ENCODE assay signal across 17 cellular contexts in the genomic region with DNA sequence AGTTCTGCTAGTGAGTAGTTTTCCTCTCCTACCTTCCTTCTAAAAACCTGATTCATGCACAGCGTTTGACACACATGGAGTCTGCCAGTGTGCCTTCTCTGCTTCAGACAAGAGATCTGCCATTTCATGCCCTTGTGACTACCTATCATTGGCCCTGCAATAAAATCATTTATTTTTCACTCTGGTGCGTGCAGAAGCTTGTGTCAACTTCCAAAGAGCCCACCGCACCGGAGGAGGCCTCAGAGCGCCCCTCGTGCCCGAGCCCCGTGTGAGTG. TPM values are rescaled to one million over a fixed set of nuclear protein-coding genes. Genes with fewer than 3 reads are reported as not detected.
DNase-seq lines count a peak whose midpoint lies in the region; ATAC-seq, FAIRE-seq and TF ChIP-seq lines count a peak whose summit lies in the region.
"Had no signal": no experiment of that assay in that cellular context is flagged by ENCODE, and none has a peak within 500 bp of the region (broad histone marks: within the 10 kb centered on the region; RNA-seq: fewer than 3 reads in every experiment).

No MANE protein-coding gene starts in this region.

- intact Hi-C loops in HepG2 (cut with micrococcal nuclease; ENCODE audit: unreplicated experiment), result no loop called here
- intact Hi-C loops in right lobe of liver (cut with DNase I), result loop anchor here in 1 of 2 donors (10.0 kb wide), 1 partner anchor 45 kb away; no protein-coding TSS in a partner anchor
- intact Hi-C loops in activated T-helper 1 cell treated with anti-CD3 and anti-CD28 coated beads, Interleukin-12 subunit alpha, Interleukin-12 subunit beta, Interleukin-2, Interleukin-4 antibody, amounts not matched to agents 30 ng/mL and 10 ng/mL and 1 ng/mL, durations not matched to agents 14 hours and 24 hours and 36 hours (cut with micrococcal nuclease), result loop anchor here (10.0 kb wide), 1 partner anchor 1405 kb away; the partner anchor contains the start of gene HNRNPAB

- no peak overlapping the region for H2BK15ac ChIP-seq in mesenchymal stem cell (ENCODE audit: low read depth, poor library complexity, severe bottlenecking)

- H3K9ac ChIP-seq in HepG2 (ENCODE audit: insufficient read depth, low read depth, low read length), result no peak overlapping the region
- no peak overlapping the region for H3K9ac ChIP-seq in mesenchymal stem cell (ENCODE audit: low read length)
- H3K9ac ChIP-seq: BLaER1 had no signal

- CTCF ChIA-PET in HepG2 (lab: Yijun Ruan, JAX; ENCODE audit: low intra/inter-chr PET ratio, low total read pairs), result no interaction called here

- H3K79me2 ChIP-seq in HepG2 (ENCODE audit: insufficient read depth, low read length), result no peaks in the 10 kb centered on the region

- TF ChIP-seq RAD21 in HepG2 (CRISPR knock-in tag; IDR thresholded peaks at IDR 0.05), result no peak

- no peak overlapping the region for H3K27ac ChIP-seq in HepG2 (ENCODE audit: extremely low read length, insufficient read depth, low read length)
- no peak overlapping the region for H3K27ac ChIP-seq in right lobe of liver
- no peak overlapping the region for H3K27ac ChIP-seq in mesenchymal stem cell (ENCODE audit: low read length, poor library complexity, severe bottlenecking)
- no peak overlapping the region for H3K27ac ChIP-seq in tibial nerve
- H3K27ac ChIP-seq: BLaER1 had no signal

- peak overlapping the region; percentile 19 for H3K4me3 Mint-ChIP-seq in activated T-helper 1 cell treated with anti-CD3 and anti-CD28 coated beads, Interleukin-12 subunit alpha, Interleukin-12 subunit beta, Interleukin-2, Interleukin-4 antibody, amounts not matched to agents 30 ng/mL and 10 ng/mL and 1 ng/mL, durations not matched to agents 14 hours and 24 hours and 36 hours
- H3K4me3 Mint-ChIP-seq in type B pancreatic cell, result peak overlapping the region; percentile 1
- H3K4me3 Mint-ChIP-seq: stimulated activated memory B cell treated with anti-CD40 and anti-IgM and Interleukin-4, amounts not matched to agents 10 μg/mL and 1 μg/mL and 100 μg/mL, for 72 hours had no signal

- no peak overlapping the region for H3K4ac ChIP-seq in mesenchymal stem cell (ENCODE audit: low read depth in 1 of 2, low read length in 2 of 2)

- H2BK12ac ChIP-seq in mesenchymal stem cell (ENCODE audit: low read length in 2 of 2), result no peak overlapping the region

- H2BK120ac ChIP-seq in mesenchymal stem cell (ENCODE audit: low read depth, low read length), result no peak overlapping the region

- H3K27me3 Mint-ChIP-seq in activated T-helper 1 cell treated with anti-CD3 and anti-CD28 coated beads, Interleukin-12 subunit alpha, Interleukin-12 subunit beta, Interleukin-2, Interleukin-4 antibody, amounts not matched to agents 30 ng/mL and 10 ng/mL and 1 ng/mL, durations not matched to agents 14 hours and 24 hours and 36 hours (ENCODE audit: insufficient read depth), result no peaks in the 10 kb centered on the region
- H3K27me3 Mint-ChIP-seq in type B pancreatic cell, result no peaks in the 10 kb centered on the region
- H3K27me3 Mint-ChIP-seq: stimulated activated memory B cell treated with anti-CD40 and anti-IgM and Interleukin-4, amounts not matched to agents 10 μg/mL and 1 μg/mL and 100 μg/mL, for 72 hours had no signal

- H2AK5ac ChIP-seq in mesenchymal stem cell (ENCODE audit: low read length, severe bottlenecking), result no peak overlapping the region

- H3K4me1 ChIP-seq in HepG2 (ENCODE audit: insufficient read depth, low read length), result peaks cover 35% of the 10 kb centered on the region
- peaks cover 0 to 21% (median 0%) of the 10 kb centered on the region in 4 donors for H3K4me1 ChIP-seq in right lobe of liver
- peaks cover 6% of the 10 kb centered on the region for H3K4me1 ChIP-seq in mesenchymal stem cell (ENCODE audit: control insufficient read depth, insufficient read depth, low read depth, low read length)
- peaks cover 0 to 34% (median 2%) of the 10 kb centered on the region in 4 donors for H3K4me1 ChIP-seq in tibial nerve

- DNase-seq in HepG2 (ENCODE audit: low spot score) (no peak), right lobe of liver (no peak), mesenchymal stem cell (no peak), type B pancreatic cell (ENCODE audit: extremely low spot score, unreplicated experiment) (no peak), tibial nerve (ENCODE audit: low spot score in 2 of 2) (no peak), RKO (ENCODE audit: low spot score) (no peak)
- DNase-seq in activated T-helper 1 cell treated with anti-CD3 and anti-CD28 coated beads, Interleukin-12 subunit alpha, Interleukin-12 subunit beta, Interleukin-2, Interleukin-4 antibody, amounts not matched to agents 30 ng/mL and 10 ng/mL and 1 ng/mL, durations not matched to agents 14 hours and 24 hours and 36 hours (ENCODE audit: low spot score), result no peak
- DNase-seq in stimulated activated CD4-positive, alpha-beta T cell treated with anti-CD3 and anti-CD28 coated beads, Interleukin-4, amount 100 ng/mL, for 24 hours, result no peak
- DNase-seq: activated CD4-positive, alpha-beta T cell treated with anti-CD3 and anti-CD28 coated beads, Interleukin-2, amount 50 U/mL, for 4 hours; midbrain; MV-4-11; NCI-H2227 treated with DMSO at 0.1 percent for 48 hours; retina; stimulated activated CD4-positive, alpha-beta T cell treated with anti-CD3 and anti-CD28 coated beads, Interleukin-2, amount 100 ng/mL, for 48 hours had no signal

- WGBS in HepG2 (ENCODE audit: low lambda C conversion rate), result over 99% methylated on average over 8 of the region's 8 CpGs
- WGBS in right lobe of liver (ENCODE audit: insufficient coverage, low coverage, low lambda C conversion rate, missing lambda C conversion rate), result 88% methylated on average over 8 of the region's 8 CpGs
- WGBS in mesenchymal stem cell, result 87% methylated on average over 8 of the region's 8 CpGs
- 75 to 77% methylated on average over 8 of the region's 8 CpGs for WGBS in tibial nerve, 2 donors

- FAIRE-seq in HepG2 (lab: Jason Lieb, UNC), result no peak

- in situ Hi-C loops in HepG2 (cut with HindIII; ENCODE audit: extremely low pct_ligation_motif_present, low pct_unique_long_range_greater_than_20kb), result no loop called here

- H2BK5ac ChIP-seq in mesenchymal stem cell (ENCODE audit: low read depth, low read length, poor library complexity, severe bottlenecking), result no peak overlapping the region

- H3K27ac Mint-ChIP-seq in activated T-helper 1 cell treated with anti-CD3 and anti-CD28 coated beads, Interleukin-12 subunit alpha, Interleukin-12 subunit beta, Interleukin-2, Interleukin-4 antibody, amounts not matched to agents 30 ng/mL and 10 ng/mL and 1 ng/mL, durations not matched to agents 14 hours and 24 hours and 36 hours, result peak overlapping the region; percentile 60
- peak overlapping the region; percentile 68 for H3K27ac Mint-ChIP-seq in type B pancreatic cell
- H3K27ac Mint-ChIP-seq: stimulated activated memory B cell treated with anti-CD40 and anti-IgM and Interleukin-4, amounts not matched to agents 10 μg/mL and 1 μg/mL and 100 μg/mL, for 72 hours had no signal

- no peak for ATAC-seq in HepG2
- ATAC-seq in right lobe of liver, result no peak
- ATAC-seq: stimulated activated memory B cell treated with anti-CD40 and anti-IgM and Interleukin-4, amounts not matched to agents 10 μg/mL and 1 μg/mL and 100 μg/mL, for 72 hours had no signal

- peaks cover 2% of the 10 kb centered on the region for H3K79me1 ChIP-seq in mesenchymal stem cell (replicated peaks; ENCODE audit: low read length, poor library complexity, severe bottlenecking)

- TF ChIP-seq EP300 in HepG2 (IDR thresholded peaks at IDR 0.05; ENCODE audit: low read depth in 2 of 2, low read length in 2 of 2) (no peak), HepG2 (CRISPR knock-in tag; IDR thresholded peaks at IDR 0.05; ENCODE audit: borderline replicate concordance) (no peak), tibial nerve (IDR thresholded peaks at IDR 0.05) (no peak)

- peaks cover 36% of the 10 kb centered on the region for H4K20me1 ChIP-seq in HepG2 (ENCODE audit: insufficient read depth, low read length)

- H3K9me3 ChIP-seq in HepG2 (ENCODE audit: low read length) (no peaks in the 10 kb centered on the region), right lobe of liver (no peaks in the 10 kb centered on the region), mesenchymal stem cell (ENCODE audit: control insufficient read depth, low read length) (no peaks in the 10 kb centered on the region), tibial nerve (no peaks in the 10 kb centered on the region)
- H3K9me3 ChIP-seq: adrenal gland, BLaER1 had no signal

- H3K36me3 ChIP-seq in HepG2 (replicated peaks in 1 of 2; ENCODE audit: control insufficient read depth in 1 of 2, insufficient read depth in 2 of 2, low read length in 2 of 2) (peaks cover 11 to 86% of the 10 kb centered on the region in 2 experiments), right lobe of liver (peaks cover 19 to 63% (median 41%) of the 10 kb centered on the region in 4 donors), mesenchymal stem cell (ENCODE audit: control insufficient read depth in 1 of 2, insufficient read depth in 2 of 2, low read depth in 1 of 2, low read length in 2 of 2) (peaks cover 73 to 86% of the 10 kb centered on the region in 2 experiments), tibial nerve (peaks cover 0 to 100% (median 19%) of the 10 kb centered on the region in 3 donors)

- H3K9me3 Mint-ChIP-seq in activated T-helper 1 cell treated with anti-CD3 and anti-CD28 coated beads, Interleukin-12 subunit alpha, Interleukin-12 subunit beta, Interleukin-2, Interleukin-4 antibody, amounts not matched to agents 30 ng/mL and 10 ng/mL and 1 ng/mL, durations not matched to agents 14 hours and 24 hours and 36 hours, result no peaks in the 10 kb centered on the region
- H3K9me3 Mint-ChIP-seq in type B pancreatic cell, result no peaks in the 10 kb centered on the region
- H3K9me3 Mint-ChIP-seq: stimulated activated memory B cell treated with anti-CD40 and anti-IgM and Interleukin-4, amounts not matched to agents 10 μg/mL and 1 μg/mL and 100 μg/mL, for 72 hours had no signal

- H3K27me3 ChIP-seq in HepG2 (ENCODE audit: control insufficient read depth in 1 of 2, insufficient read depth in 2 of 2, low read length in 2 of 2), result no peaks in the 10 kb centered on the region
- no peaks in the 10 kb centered on the region for H3K27me3 ChIP-seq in right lobe of liver
- H3K27me3 ChIP-seq in mesenchymal stem cell (ENCODE audit: control insufficient read depth in 1 of 2, insufficient read depth in 1 of 2, low read length in 2 of 2), result no peaks in the 10 kb centered on the region
- H3K27me3 ChIP-seq in tibial nerve, result no peaks in the 10 kb centered on the region
- H3K27me3 ChIP-seq: adrenal gland, BLaER1 had no signal

- H3K36me3 Mint-ChIP-seq in activated T-helper 1 cell treated with anti-CD3 and anti-CD28 coated beads, Interleukin-12 subunit alpha, Interleukin-12 subunit beta, Interleukin-2, Interleukin-4 antibody, amounts not matched to agents 30 ng/mL and 10 ng/mL and 1 ng/mL, durations not matched to agents 14 hours and 24 hours and 36 hours (ENCODE audit: low read depth), result peaks cover 53% of the 10 kb centered on the region
- peaks cover 43% of the 10 kb centered on the region for H3K36me3 Mint-ChIP-seq in type B pancreatic cell

- no peak overlapping the region for H2AFZ ChIP-seq in HepG2 (ENCODE audit: low read length)
- no peak overlapping the region for H2AFZ ChIP-seq in mesenchymal stem cell (ENCODE audit: low read depth, low read length)

- BruUV-seq in HepG2 (replicated peaks; lab: Mats Ljungman, UMichigan), result no TSS peak

- no peak overlapping the region for H4K91ac ChIP-seq in mesenchymal stem cell (ENCODE audit: low read length)

- TF ChIP-seq POLR2A in HepG2 (IDR thresholded peaks at IDR 0.05; ENCODE audit: insufficient read depth in 1 of 2, low read depth in 2 of 2, low read length in 2 of 2), result peak in 1 of 2 experiments; percentile 53; a peak in 1 of 4 replicates
- TF ChIP-seq POLR2A in right lobe of liver (IDR thresholded peaks at IDR 0.05), result no peak
- no peak for TF ChIP-seq POLR2A in tibial nerve (IDR thresholded peaks at IDR 0.05)

- POLR2A ChIA-PET in HepG2 (lab: Yijun Ruan, JAX), result interaction anchor here (0.6 to 4.6 kb wide), 4 partner anchors 9 to 14 kb away, joined by 3 to 29 read pairs (median 12); partner anchors contain the start of gene HNRNPH1

- TF ChIP-seq CTCF in HepG2 (CRISPR knock-in tag; IDR thresholded peaks at IDR 0.05) (no peak), right lobe of liver (IDR thresholded peaks at IDR 0.05) (no peak), type B pancreatic cell (conservative IDR thresholded peaks at IDR 0.05) (no peak), tibial nerve (IDR thresholded peaks at IDR 0.05) (no peak)

- no peak overlapping the region for H3K14ac ChIP-seq in mesenchymal stem cell (ENCODE audit: low read length in 2 of 2)

- H4K8ac ChIP-seq in mesenchymal stem cell (ENCODE audit: low read length), result peak overlapping the region; percentile 19

- H3K4me1 Mint-ChIP-seq in activated T-helper 1 cell treated with anti-CD3 and anti-CD28 coated beads, Interleukin-12 subunit alpha, Interleukin-12 subunit beta, Interleukin-2, Interleukin-4 antibody, amounts not matched to agents 30 ng/mL and 10 ng/mL and 1 ng/mL, durations not matched to agents 14 hours and 24 hours and 36 hours (ENCODE audit: low read depth), result peaks cover 56% of the 10 kb centered on the region
- peaks cover 36% of the 10 kb centered on the region for H3K4me1 Mint-ChIP-seq in type B pancreatic cell (ENCODE audit: unreplicated experiment)

- no peak overlapping the region for H3K18ac ChIP-seq in mesenchymal stem cell (ENCODE audit: low read depth in 1 of 2, low read length in 2 of 2)

- no peak overlapping the region for H3K23ac ChIP-seq in mesenchymal stem cell (ENCODE audit: low read length in 2 of 2)

- H3K4me2 ChIP-seq in HepG2 (ENCODE audit: low read depth, low read length), result no peak overlapping the region
- no peak overlapping the region for H3K4me2 ChIP-seq in mesenchymal stem cell (ENCODE audit: low read length, poor library complexity, severe bottlenecking)
- H3K4me2 ChIP-seq: BLaER1 had no signal

- H3K4me3 ChIP-seq in HepG2 (replicated peaks in 1 of 3; ENCODE audit: insufficient read depth in 1 of 3, low read depth in 2 of 3, low read length in 3 of 3) (no peak overlapping the region), right lobe of liver (no peak overlapping the region), mesenchymal stem cell (ENCODE audit: insufficient read depth in 1 of 2, low read depth in 1 of 2, low read length in 2 of 2) (no peak overlapping the region), tibial nerve (no peak overlapping the region)
- H3K4me3 ChIP-seq: adrenal gland, BLaER1 had no signal

RNA-seq across cellular contexts. Expression of gene HNRNPH1, which starts 13.7 kb away (rescaled TPM):
- total RNA-seq in HepG2 (2016; rRNA removed; fragmentation: Illumina TruSeq; extraction: Trizol), result 807 and 1,064 TPM in 2 replicates
- 62.0 and 74.9 TPM in 2 replicates for total RNA-seq in HepG2 (2016; cell fraction: cytosol; rRNA removed; fragmentation: Illumina TruSeq; extraction: Trizol; ENCODE audit: low read depth)
- 774 and 1,069 TPM in 2 replicates for total RNA-seq in HepG2 (2016; cell fraction: insoluble cytoplasmic fraction; rRNA removed; fragmentation: Illumina TruSeq; extraction: Trizol)
- 140 and 164 TPM in 2 replicates for total RNA-seq in HepG2 (2016; cell fraction: membrane; rRNA removed; fragmentation: Illumina TruSeq; extraction: Trizol)
- total RNA-seq in HepG2 (2016; cell fraction: nucleus; rRNA removed; fragmentation: Illumina TruSeq; extraction: Trizol), result 1,562 and 1,725 TPM in 2 replicates
- 329 and 382 TPM in 2 replicates for polyA plus RNA-seq in HepG2 (2011; rRNA removed)
- 90.5 and 96.7 TPM in 2 replicates for polyA plus RNA-seq in HepG2 (2011; cell fraction: cytosol; rRNA removed)
- 1,180 and 1,349 TPM in 2 replicates for polyA plus RNA-seq in HepG2 (2011; cell fraction: nucleus; rRNA removed)
- 483 and 590 TPM in 2 replicates for polyA plus RNA-seq in HepG2 (2012)
- polyA plus RNA-seq in HepG2 (2016; cell fraction: cytosol; fragmentation: Illumina TruSeq; extraction: Trizol; ENCODE audit: low read depth), result 35.6 TPM in 2 replicates
- polyA plus RNA-seq in HepG2 (2016; cell fraction: insoluble cytoplasmic fraction; fragmentation: Illumina TruSeq; extraction: Trizol; ENCODE audit: low read depth), result 527 and 548 TPM in 2 replicates
- 79.3 and 80.3 TPM in 2 replicates for polyA plus RNA-seq in HepG2 (2016; cell fraction: membrane; fragmentation: Illumina TruSeq; extraction: Trizol; ENCODE audit: low read depth)
- polyA plus RNA-seq in HepG2 (2016; cell fraction: nucleus; fragmentation: Illumina TruSeq; extraction: Trizol; ENCODE audit: insufficient read depth, low read depth), result 2,398 and 2,412 TPM in 2 replicates
- 416 and 431 TPM in 2 replicates for polyA minus RNA-seq in HepG2 (2011; rRNA and poly(A)+ RNA removed; ENCODE audit: low replicate concordance)
- 259 and 342 TPM in 2 replicates for polyA minus RNA-seq in HepG2 (2011; cell fraction: cytosol; rRNA and poly(A)+ RNA removed)
- 3,243 and 3,756 TPM in 2 replicates for polyA minus RNA-seq in HepG2 (2011; cell fraction: nucleus; rRNA and poly(A)+ RNA removed)
- 100 to 1,000 TPM; 140 to 305 (median 219) TPM for total RNA-seq in right lobe of liver
- 987 and 1,028 TPM in 2 replicates for total RNA-seq in activated T-helper 1 cell treated with anti-CD3 and anti-CD28 coated beads, Interleukin-12 subunit alpha, Interleukin-12 subunit beta, Interleukin-2, Interleukin-4 antibody, amounts not matched to agents 30 ng/mL and 10 ng/mL and 1 ng/mL, durations not matched to agents 14 hours and 24 hours and 36 hours
- polyA plus RNA-seq in mesenchymal stem cell (2013, experiment 1 of 2), result 198 TPM
- polyA plus RNA-seq in mesenchymal stem cell (2013, experiment 2 of 2), result 190 TPM
- total RNA-seq in type B pancreatic cell (ENCODE audit: low replicate concordance), result 560 and 893 TPM in 2 replicates
- 100 to 1,000 TPM; 473 to 711 (median 678) TPM for total RNA-seq in tibial nerve

RNA-seq across cellular contexts. Expression of gene RUFY1, which starts 59.4 kb away (rescaled TPM):
- 28.6 and 31.9 TPM in 2 replicates for total RNA-seq in HepG2 (2016; rRNA removed; fragmentation: Illumina TruSeq; extraction: Trizol)
- 12.6 and 13.4 TPM in 2 replicates for total RNA-seq in HepG2 (2016; cell fraction: cytosol; rRNA removed; fragmentation: Illumina TruSeq; extraction: Trizol; ENCODE audit: low read depth)
- total RNA-seq in HepG2 (2016; cell fraction: insoluble cytoplasmic fraction; rRNA removed; fragmentation: Illumina TruSeq; extraction: Trizol), result 28.3 and 34.5 TPM in 2 replicates
- total RNA-seq in HepG2 (2016; cell fraction: membrane; rRNA removed; fragmentation: Illumina TruSeq; extraction: Trizol), result 10.7 and 10.9 TPM in 2 replicates
- total RNA-seq in HepG2 (2016; cell fraction: nucleus; rRNA removed; fragmentation: Illumina TruSeq; extraction: Trizol), result 22.7 and 23.6 TPM in 2 replicates
- 19.9 and 20.8 TPM in 2 replicates for polyA plus RNA-seq in HepG2 (2011; rRNA removed)
- polyA plus RNA-seq in HepG2 (2011; cell fraction: cytosol; rRNA removed), result 12.9 and 13.5 TPM in 2 replicates
- 35.0 and 35.3 TPM in 2 replicates for polyA plus RNA-seq in HepG2 (2011; cell fraction: nucleus; rRNA removed)
- 20.2 and 23.0 TPM in 2 replicates for polyA plus RNA-seq in HepG2 (2012)
- polyA plus RNA-seq in HepG2 (2016; cell fraction: cytosol; fragmentation: Illumina TruSeq; extraction: Trizol; ENCODE audit: low read depth), result 3.2 and 4.7 TPM in 2 replicates
- polyA plus RNA-seq in HepG2 (2016; cell fraction: insoluble cytoplasmic fraction; fragmentation: Illumina TruSeq; extraction: Trizol; ENCODE audit: low read depth), result 29.3 and 30.1 TPM in 2 replicates
- polyA plus RNA-seq in HepG2 (2016; cell fraction: membrane; fragmentation: Illumina TruSeq; extraction: Trizol; ENCODE audit: low read depth), result 5.8 and 6.8 TPM in 2 replicates
- polyA plus RNA-seq in HepG2 (2016; cell fraction: nucleus; fragmentation: Illumina TruSeq; extraction: Trizol; ENCODE audit: insufficient read depth, low read depth), result 41.0 and 41.7 TPM in 2 replicates
- 25.8 and 35.3 TPM in 2 replicates for polyA minus RNA-seq in HepG2 (2011; rRNA and poly(A)+ RNA removed; ENCODE audit: low replicate concordance)
- 10.6 and 11.2 TPM in 2 replicates for polyA minus RNA-seq in HepG2 (2011; cell fraction: cytosol; rRNA and poly(A)+ RNA removed)
- polyA minus RNA-seq in HepG2 (2011; cell fraction: nucleus; rRNA and poly(A)+ RNA removed), result 20.7 and 28.1 TPM in 2 replicates
- 10 to 100 TPM; 17.6 to 24.2 (median 19.5) TPM for total RNA-seq in right lobe of liver
- total RNA-seq in activated T-helper 1 cell treated with anti-CD3 and anti-CD28 coated beads, Interleukin-12 subunit alpha, Interleukin-12 subunit beta, Interleukin-2, Interleukin-4 antibody, amounts not matched to agents 30 ng/mL and 10 ng/mL and 1 ng/mL, durations not matched to agents 14 hours and 24 hours and 36 hours, result 37.0 and 38.3 TPM in 2 replicates
- 21.5 TPM for polyA plus RNA-seq in mesenchymal stem cell (2013, experiment 1 of 2)
- 20.2 TPM for polyA plus RNA-seq in mesenchymal stem cell (2013, experiment 2 of 2)
- total RNA-seq in type B pancreatic cell (ENCODE audit: low replicate concordance), result 41.2 and 51.6 TPM in 2 replicates
- 10 to 100 TPM; 56.6 to 76.3 (median 71.3) TPM for total RNA-seq in tibial nerve
